Comparison of ENCODE assay signal across 13 cellular contexts in genomic region chr6:75620387-75621304, GRCh38. TPM values are rescaled to one million over a fixed set of nuclear protein-coding genes. Genes with fewer than 3 reads are reported as not detected.
DNase-seq lines count a peak whose midpoint lies in the region; ATAC-seq and TF ChIP-seq lines count a peak whose summit lies in the region.
"Had no signal": no experiment of that assay in that cellular context is flagged by ENCODE, and none has a peak within 500 bp of the region (broad histone marks: within the 10 kb centered on the region; RNA-seq: fewer than 3 reads in every experiment).

No MANE protein-coding gene starts in this region.

- peak overlapping the region; percentile 32 for H3K4me3 ChIP-seq in CD4-positive, CD25-positive, alpha-beta regulatory T cell (ENCODE audit: low read depth, low read length)
- H3K4me3 ChIP-seq in endodermal cell (ENCODE audit: low read length) (no peak overlapping the region), neutrophil (ENCODE audit: low read depth in 1 of 2, low read length in 1 of 2) (no peak overlapping the region)

- peaks cover 0 to 1% (median 0%) of the 10 kb centered on the region in 7 donors for H3K9me3 Mint-ChIP-seq in CD4-positive, CD25-positive, alpha-beta regulatory T cell
- peaks cover 21% of the 10 kb centered on the region for H3K9me3 Mint-ChIP-seq in endodermal cell
- H3K9me3 Mint-ChIP-seq: activated naive CD4-positive, alpha-beta T cell treated with anti-CD3 and anti-CD28 coated beads, Interleukin-2, amount 10 ng/mL, durations not matched to agents 7 days and 5 days had no signal

- no peak for ATAC-seq in CD4-positive, CD25-positive, alpha-beta regulatory T cell (ENCODE audit: low read depth in 2 of 2)
- ATAC-seq in GM21367 (IDR thresholded peaks at IDR 0.05; ENCODE audit: unreplicated experiment) (no peak), HG03039 (IDR thresholded peaks at IDR 0.05; ENCODE audit: unreplicated experiment) (no peak)

- no peaks in the 10 kb centered on the region for H3K27me3 Mint-ChIP-seq in CD4-positive, CD25-positive, alpha-beta regulatory T cell
- H3K27me3 Mint-ChIP-seq in endodermal cell (ENCODE audit: insufficient read depth), result no peaks in the 10 kb centered on the region
- H3K27me3 Mint-ChIP-seq: activated naive CD4-positive, alpha-beta T cell treated with anti-CD3 and anti-CD28 coated beads, Interleukin-2, amount 10 ng/mL, durations not matched to agents 7 days and 5 days had no signal

- 93 to 95% methylated on average over 3 to 5 of the region's 7 CpGs for WGBS in endodermal cell (ENCODE audit: insufficient coverage in 1 of 2, insufficient read length in 1 of 2), 2 experiments

- no peak for TF ChIP-seq CTCF in endodermal cell (conservative IDR thresholded peaks at IDR 0.05)
- no peak for TF ChIP-seq CTCF in neutrophil (IDR thresholded peaks at IDR 0.05)

- peaks cover 29% of the 10 kb centered on the region for H3K36me3 Mint-ChIP-seq in CD4-positive, CD25-positive, alpha-beta regulatory T cell
- peaks cover 52% of the 10 kb centered on the region for H3K36me3 Mint-ChIP-seq in endodermal cell (ENCODE audit: low read depth)

- H3K9me3 ChIP-seq in CD4-positive, CD25-positive, alpha-beta regulatory T cell (ENCODE audit: control insufficient read depth in 2 of 2, low read length in 2 of 2), result no peaks in the 10 kb centered on the region
- H3K9me3 ChIP-seq in endodermal cell (ENCODE audit: control insufficient read depth, low read length) (peaks cover 18% of the 10 kb centered on the region), neutrophil (no peaks in the 10 kb centered on the region)

- no peaks in the 10 kb centered on the region for H3K27me3 ChIP-seq in CD4-positive, CD25-positive, alpha-beta regulatory T cell (ENCODE audit: control insufficient read depth, insufficient read depth, low read length)
- H3K27me3 ChIP-seq in endodermal cell (ENCODE audit: control insufficient read depth, insufficient read depth, low read length, poor library complexity, severe bottlenecking) (no peaks in the 10 kb centered on the region), neutrophil (no peaks in the 10 kb centered on the region)

- H3K4me1 ChIP-seq in CD4-positive, CD25-positive, alpha-beta regulatory T cell (ENCODE audit: control insufficient read depth, insufficient read depth, low read length, poor library complexity, severe bottlenecking), result peaks cover 23% of the 10 kb centered on the region
- H3K4me1 ChIP-seq in endodermal cell (ENCODE audit: control insufficient read depth, insufficient read depth, low read length) (no peaks in the 10 kb centered on the region), neutrophil (ENCODE audit: control insufficient read depth in 1 of 2, insufficient read depth in 1 of 2, low read depth in 1 of 2, low read length in 1 of 2) (peaks cover 9 to 23% of the 10 kb centered on the region in 2 experiments)

- peak overlapping the region; percentile 27 to 90 (median 60) for H3K27ac Mint-ChIP-seq in CD4-positive, CD25-positive, alpha-beta regulatory T cell
- peak overlapping the region; percentile 85 for H3K27ac Mint-ChIP-seq in endodermal cell
- H3K27ac Mint-ChIP-seq: activated naive CD4-positive, alpha-beta T cell treated with anti-CD3 and anti-CD28 coated beads, Interleukin-2, amount 10 ng/mL, durations not matched to agents 7 days and 5 days had no signal

- peaks cover 51 to 67% (median 57%) of the 10 kb centered on the region in 4 donors for H3K4me1 Mint-ChIP-seq in CD4-positive, CD25-positive, alpha-beta regulatory T cell
- H3K4me1 Mint-ChIP-seq in endodermal cell, result peaks cover 2% of the 10 kb centered on the region

- H3K27ac ChIP-seq in CD4-positive, CD25-positive, alpha-beta regulatory T cell (ENCODE audit: insufficient read depth, low read length, poor library complexity, severe bottlenecking), result peak overlapping the region; percentile 37
- H3K27ac ChIP-seq in endodermal cell (ENCODE audit: low read depth, low read length), result no peak overlapping the region
- H3K27ac ChIP-seq in neutrophil, result peak overlapping the region; percentile 51

- H3K36me3 ChIP-seq in CD4-positive, CD25-positive, alpha-beta regulatory T cell (ENCODE audit: control insufficient read depth, insufficient read depth, low read length), result peaks cover 23% of the 10 kb centered on the region
- H3K36me3 ChIP-seq in endodermal cell (ENCODE audit: control insufficient read depth, insufficient read depth, low read length) (peaks cover 48% of the 10 kb centered on the region), neutrophil (peaks cover 14% of the 10 kb centered on the region)

- H3K9ac ChIP-seq in endodermal cell (ENCODE audit: extremely low read depth, low read length, poor library complexity, severe bottlenecking), result no peak overlapping the region

- no peak for DNase-seq in CD4-positive, CD25-positive, alpha-beta regulatory T cell
- DNase-seq in NOMO-1 (lab: John Stamatoyannopoulos, UW; ENCODE audit: unreplicated experiment in 2 of 2) (peak; percentile 61 to 84), endodermal cell (no peak), GM19240 (ENCODE audit: insufficient read length, low spot score) (no peak), CD1c-positive myeloid dendritic cell (ENCODE audit: extremely low spot score) (no peak)
- DNase-seq: activated naive CD4-positive, alpha-beta T cell treated with anti-CD3 and anti-CD28 coated beads, Interleukin-2, amount 10 ng/mL, durations not matched to agents 7 days and 5 days; C1 segment of cervical spinal cord; islet precursor cell; NCI-H2029; nucleus accumbens had no signal

- peak overlapping the region in 3 of 4 donors; percentile 0 to 69 (median 17) for H3K4me3 Mint-ChIP-seq in CD4-positive, CD25-positive, alpha-beta regulatory T cell
- H3K4me3 Mint-ChIP-seq in endodermal cell, result no peak overlapping the region
- H3K4me3 Mint-ChIP-seq: activated naive CD4-positive, alpha-beta T cell treated with anti-CD3 and anti-CD28 coated beads, Interleukin-2, amount 10 ng/mL, durations not matched to agents 7 days and 5 days had no signal

RNA-seq across cellular contexts. Expression of gene SENP6, which starts 19.0 kb away (rescaled TPM):
- total RNA-seq in CD4-positive, CD25-positive, alpha-beta regulatory T cell, result 99.4 TPM
- 10 to 100 TPM; 35.1 to 52.9 (median 39.9) TPM for polyA plus RNA-seq in CD4-positive, CD25-positive, alpha-beta regulatory T cell
- 100 to 1,000 TPM; 101 to 113 TPM for total RNA-seq in endodermal cell
- 80.9 TPM for polyA plus RNA-seq in endodermal cell (2013, experiment 1 of 2)
- 78.3 TPM for polyA plus RNA-seq in endodermal cell (2013, experiment 2 of 2)

Comparison
In these comparisons a context has a peak if more than half of its experiments do, and no peak if none do; other contexts are left out.
1. DNase-seq: peak in NOMO-1 (2 of 2); none in CD4-positive, CD25-positive, alpha-beta regulatory T cell (0 of 3), endodermal cell (single experiment), GM19240 (single experiment) and CD1c-positive myeloid dendritic cell (single experiment).